Comparison of ENCODE assay signal across 25 cellular contexts in genomic region chr2:208511016-208511415, GRCh38.
"Had no signal": no experiment of that assay in that cellular context is flagged by ENCODE, and none has a peak within 500 bp of the region (broad histone marks: within the 10 kb centered on the region; RNA-seq: fewer than 3 reads in every experiment).

No MANE protein-coding gene starts in this region.

- DNase-seq: dermis blood vessel endothelial cell; effector memory CD8-positive, alpha-beta T cell; erythroblast; esophagus squamous epithelium; foreskin melanocyte; glutamatergic neuron; heart right ventricle; hippocampal formation; left cardiac atrium; left lung; mesenchymal stem cell; mucosa of descending colon; naive B cell; nucleus accumbens; ovary; posterior cingulate gyrus; psoas muscle; right cardiac atrium; sigmoid colon; stimulated activated CD4-positive, alpha-beta T cell treated with anti-CD3 and anti-CD28 coated beads, Interleukin-4, amount 100 ng/mL, for 4 hours; stimulated activated naive B cell treated with anti-CD40 and anti-IgM and Interleukin-4, amounts not matched to agents 10 μg/mL and 1 μg/mL and 100 μg/mL, for 72 hours; upper lobe of left lung had no signal

- H3K27me3 Mint-ChIP-seq: effector memory CD8-positive, alpha-beta T cell; natural killer cell treated with Interleukin-12 subunit alpha and Interleukin-12 subunit beta and Interleukin-15 and Interleukin-18, amount 100 ng/mL, for 72 hours had no signal

- H3K4me3 Mint-ChIP-seq: effector memory CD8-positive, alpha-beta T cell; mesothelial cell of epicardium; naive B cell; natural killer cell treated with Interleukin-12 subunit alpha and Interleukin-12 subunit beta and Interleukin-15 and Interleukin-18, amount 100 ng/mL, for 72 hours; stimulated activated naive B cell treated with anti-CD40 and anti-IgM and Interleukin-4, amounts not matched to agents 10 μg/mL and 1 μg/mL and 100 μg/mL, for 72 hours; stimulated activated naive CD8-positive, alpha-beta T cell treated with anti-CD3 and anti-CD28 coated beads, Interleukin-15, Interleukin-2, amounts not matched to agents 100 ng/mL and 50 ng/mL, for 24 hours had no signal

- H3K4me1 Mint-ChIP-seq: mesothelial cell of epicardium; naive B cell; stimulated activated naive B cell treated with anti-CD40 and anti-IgM and Interleukin-4, amounts not matched to agents 10 μg/mL and 1 μg/mL and 100 μg/mL, for 72 hours had no signal

- H3K27ac Mint-ChIP-seq: effector memory CD8-positive, alpha-beta T cell; mesothelial cell of epicardium; naive B cell; natural killer cell treated with Interleukin-12 subunit alpha and Interleukin-12 subunit beta and Interleukin-15 and Interleukin-18, amount 100 ng/mL, for 72 hours; stimulated activated naive B cell treated with anti-CD40 and anti-IgM and Interleukin-4, amounts not matched to agents 10 μg/mL and 1 μg/mL and 100 μg/mL, for 72 hours; stimulated activated naive CD8-positive, alpha-beta T cell treated with anti-CD3 and anti-CD28 coated beads, Interleukin-15, Interleukin-2, amounts not matched to agents 100 ng/mL and 50 ng/mL, for 24 hours had no signal

- H3K36me3 Mint-ChIP-seq: mesothelial cell of epicardium; stimulated activated naive B cell treated with anti-CD40 and anti-IgM and Interleukin-4, amounts not matched to agents 10 μg/mL and 1 μg/mL and 100 μg/mL, for 72 hours had no signal
